Comparison of ENCODE assay signal across 37 cellular contexts in genomic region chr5:176444742-176445141, GRCh38. TPM values are rescaled to one million over a fixed set of nuclear protein-coding genes. Genes with fewer than 3 reads are reported as not detected.
DNase-seq lines count a peak whose midpoint lies in the region; ATAC-seq, FAIRE-seq and TF ChIP-seq lines count a peak whose summit lies in the region.
"Had no signal": no experiment of that assay in that cellular context is flagged by ENCODE, and none has a peak within 500 bp of the region (broad histone marks: within the 10 kb centered on the region; RNA-seq: fewer than 3 reads in every experiment).

No MANE protein-coding gene starts in this region.

- H3K36me3 Mint-ChIP-seq in nephron (ENCODE audit: low read depth) (no peaks in the 10 kb centered on the region), neural crest cell (ENCODE audit: low read depth) (no peaks in the 10 kb centered on the region)
- H3K36me3 Mint-ChIP-seq: CD4-positive, CD25-positive, alpha-beta regulatory T cell had no signal

- no peaks in the 10 kb centered on the region for H3K9me3 Mint-ChIP-seq in nephron
- peaks cover 3% of the 10 kb centered on the region for H3K9me3 Mint-ChIP-seq in neural crest cell
- H3K9me3 Mint-ChIP-seq: CD4-positive, alpha-beta T cell; CD8-positive, alpha-beta T cell had no signal

- H3K9ac ChIP-seq in K562 (ENCODE audit: insufficient read depth in 1 of 2, low read depth in 2 of 2, low read length in 2 of 2), result no peak overlapping the region
- H3K9ac ChIP-seq: BLaER1; BLaER1 treated with 17β-estradiol and CSF1 and Interleukin-3, amounts not matched to agents 10 nM and 100 nM had no signal

- no peaks in the 10 kb centered on the region for H3K27me3 ChIP-seq in K562 (ENCODE audit: control insufficient read depth in 2 of 2, insufficient read depth in 2 of 2, low read length in 2 of 2)
- H3K27me3 ChIP-seq: BE2C; BLaER1; BLaER1 treated with 17β-estradiol and CSF1 and Interleukin-3, amounts not matched to agents 10 nM and 100 nM had no signal

- CTCF ChIA-PET in HEK293 (lab: Yijun Ruan, JAX) (interaction anchor here (0.7 to 0.8 kb wide), 2 partner anchors 129 to 177 kb away, joined by 3 to 4 read pairs; no protein-coding TSS in a partner anchor), K562 (lab: Yijun Ruan, JAX; ENCODE audit: low intra/inter-chr PET ratio) (no interaction called here)

- H3K4me1 Mint-ChIP-seq in nephron (peaks cover 6% of the 10 kb centered on the region), neural crest cell (peaks cover 28% of the 10 kb centered on the region)

- peak overlapping the region in 2 of 3 experiments; percentile 11 to 34 for H3K4me3 Mint-ChIP-seq in nephron
- peak overlapping the region; percentile 31 for H3K4me3 Mint-ChIP-seq in neural crest cell
- H3K4me3 Mint-ChIP-seq: B cell; CD14-positive monocyte; CD8-positive, alpha-beta T cell had no signal

- H3K9me3 ChIP-seq in HEK293 (ENCODE audit: control insufficient read depth, insufficient read depth, low read depth, low read length), result no peaks in the 10 kb centered on the region
- H3K9me3 ChIP-seq in K562 (replicated peaks; ENCODE audit: control insufficient read depth, insufficient read depth, low read depth, low read length), result no peaks in the 10 kb centered on the region
- H3K9me3 ChIP-seq: A549; BE2C; BLaER1; BLaER1 treated with 17β-estradiol and CSF1 and Interleukin-3, amounts not matched to agents 10 nM and 100 nM; Caco-2 had no signal

- no peak for FAIRE-seq in K562 (lab: Jason Lieb, UNC)
- FAIRE-seq: A204.1, A549, D721Med had no signal

- H3K79me2 ChIP-seq in K562 (ENCODE audit: control insufficient read depth, insufficient read depth, low read length), result peaks cover 23% of the 10 kb centered on the region

- no TSS peak for BruUV-seq in K562 (replicated peaks; lab: Mats Ljungman, UMichigan)

- no peaks in the 10 kb centered on the region for H4K20me1 ChIP-seq in K562 (replicated peaks; ENCODE audit: control insufficient read depth, insufficient read depth, low read length)
- H4K20me1 ChIP-seq: BLaER1; BLaER1 treated with 17β-estradiol and CSF1 and Interleukin-3, amounts not matched to agents 10 nM and 100 nM had no signal

- H3K4me2 ChIP-seq in K562 (ENCODE audit: insufficient read depth, low read length), result no peak overlapping the region
- H3K4me2 ChIP-seq: A549, BLaER1 had no signal

- TF ChIP-seq EP300 in K562 (IDR thresholded peaks at IDR 0.05; ENCODE audit: low read length), result no peak

- H3K27me3 Mint-ChIP-seq in nephron (ENCODE audit: low read depth) (peaks cover under 1% of the 10 kb centered on the region), neural crest cell (ENCODE audit: low read depth) (peaks cover 12% of the 10 kb centered on the region)
- H3K27me3 Mint-ChIP-seq: CD4-positive, alpha-beta T cell had no signal

- POLR2A ChIA-PET in HEK293 (lab: Yijun Ruan, JAX) (interaction anchor here (0.8 kb wide), 1 partner anchor 27 kb away, joined by 4 read pairs; no protein-coding TSS in a partner anchor), K562 (lab: Yijun Ruan, JAX) (no interaction called here)

- intact Hi-C loops in K562 (cut with micrococcal nuclease), result no loop called here

- 65% methylated on average over 5 of the region's 5 CpGs for WGBS in K562 (ENCODE audit: insufficient coverage, low coverage, missing lambda C conversion rate)

- TF ChIP-seq POLR2A in K562 (conservative IDR thresholded peaks at IDR 0.05), result no peak

- in situ Hi-C loops in K562 (cut with MboI), result no loop called here

- no peak for TF ChIP-seq RAD21 in K562 (CRISPR knock-in tag; conservative IDR thresholded peaks at IDR 0.05 in 1 of 2, IDR thresholded peaks at IDR 0.05 in 1 of 2)

- H3K9me1 ChIP-seq in K562 (ENCODE audit: control insufficient read depth, insufficient read depth, low read length), result no peaks in the 10 kb centered on the region

- no peaks in the 10 kb centered on the region for H3K36me3 ChIP-seq in HEK293 (ENCODE audit: control insufficient read depth in 2 of 2, insufficient read depth in 1 of 2, low read length in 2 of 2)
- H3K36me3 ChIP-seq in K562 (ENCODE audit: control insufficient read depth, insufficient read depth, low read length), result peaks cover 3% of the 10 kb centered on the region; the same call in 1 of the 3 replicates
- H3K36me3 ChIP-seq: BE2C; BLaER1; BLaER1 treated with 17β-estradiol and CSF1 and Interleukin-3, amounts not matched to agents 10 nM and 100 nM had no signal

- H3K4me3 ChIP-seq in HEK293 (ENCODE audit: low read depth, low read length) (no peak overlapping the region), K562 (no peak overlapping the region)
- H3K4me3 ChIP-seq: A549; BLaER1; BLaER1 treated with 17β-estradiol and CSF1 and Interleukin-3, amounts not matched to agents 10 nM and 100 nM had no signal

- no peak overlapping the region for H3K27ac Mint-ChIP-seq in nephron
- no peak overlapping the region for H3K27ac Mint-ChIP-seq in neural crest cell (ENCODE audit: unreplicated experiment)
- H3K27ac Mint-ChIP-seq: B cell; CD14-positive monocyte; CD4-positive, alpha-beta T cell; CD4-positive, CD25-positive, alpha-beta regulatory T cell; CD8-positive, alpha-beta T cell had no signal

- TF ChIP-seq CTCF in HEK293 (tag by site-specific recombination; IDR thresholded peaks at IDR 0.05) (no peak), K562 (IDR thresholded peaks at IDR 0.05 in 2 of 3, conservative IDR thresholded peaks at IDR 0.05 in 1 of 3; ENCODE audit: insufficient read depth in 2 of 3, low read depth in 1 of 3, low read length in 3 of 3) (no peak), nephron (IDR thresholded peaks at IDR 0.05; ENCODE audit: unreplicated experiment in 3 of 3) (no peak), neural crest cell (conservative IDR thresholded peaks at IDR 0.05) (no peak)

- ATAC-seq in K562, result no peak
- ATAC-seq in HG03108 (IDR thresholded peaks at IDR 0.05; ENCODE audit: unreplicated experiment), result no peak
- ATAC-seq in HG03520 (IDR thresholded peaks at IDR 0.05; ENCODE audit: unreplicated experiment), result no peak
- ATAC-seq: A549; CD8-positive, alpha-beta T cell had no signal

- DNase-seq in K562 (ENCODE audit: extremely low read depth in 1 of 4, low spot score in 3 of 4) (no peak), neural crest cell (ENCODE audit: low read depth, low spot score) (no peak), T-helper 2 cell (no peak), NCI-H82 treated with DMSO at 0.1 percent for 48 hours (lab: John Stamatoyannopoulos, UW; ENCODE audit: unreplicated experiment) (no peak)
- DNase-seq: 8988T; ACHN; AML-193; BE2C; C1 segment of cervical spinal cord; Caco-2; Calu3; CD4-positive, alpha-beta memory T cell; CD4-positive, alpha-beta T cell; CD4-positive, CD25-positive, alpha-beta regulatory T cell; CD8-positive, alpha-beta memory T cell; CD8-positive, alpha-beta T cell; COR-L47; DMS 273 treated with DMSO at 0.1 percent for 48 hours; DMS153; DMS53; DMS79; DMS79 treated with DMSO at 0.1 percent for 48 hours; DND-41; EL had no signal

- H2AFZ ChIP-seq in K562 (ENCODE audit: low read depth, low read length), result no peak overlapping the region

- H3K27ac ChIP-seq in HEK293 (ENCODE audit: extremely low read depth, low read depth, low read length) (no peak overlapping the region), K562 (ENCODE audit: extremely low read depth, low read depth, low read length) (no peak overlapping the region)
- H3K27ac ChIP-seq: 22Rv1, A549, BLaER1, C4-2B had no signal

- H3K4me1 ChIP-seq in HEK293 (ENCODE audit: control insufficient read depth, insufficient read depth, low read length) (no peaks in the 10 kb centered on the region), K562 (replicated peaks in 1 of 2; ENCODE audit: control insufficient read depth in 2 of 2, insufficient read depth in 2 of 2, low read length in 2 of 2) (peaks cover 26 to 29% of the 10 kb centered on the region in 2 experiments)

RNA-seq across cellular contexts. Expression of gene FAF2, which starts 3.4 kb away (rescaled TPM):
- 48.2 and 98.0 TPM in 2 replicates for total RNA-seq in K562 (2011; cell fraction: chromatin; rRNA removed; ENCODE audit: low replicate concordance)
- 45.0 and 52.5 TPM in 2 replicates for total RNA-seq in K562 (2011; cell fraction: nucleolus; rRNA removed)
- total RNA-seq in K562 (2011; cell fraction: nucleoplasm; rRNA removed), result 70.0 and 90.6 TPM in 2 replicates
- 25.6 and 29.0 TPM in 2 replicates for total RNA-seq in K562 (2014; rRNA removed)
- total RNA-seq in K562 (2014; rRNA removed; fragmentation: Illumina TruSeq; extraction: Trizol), result 37.8 and 41.6 TPM in 2 replicates
- 35.4 and 36.1 TPM in 2 replicates for total RNA-seq in K562 (2015; rRNA removed; fragmentation: Illumina TruSeq; extraction: Trizol)
- 33.7 and 37.7 TPM in 2 replicates for total RNA-seq in K562 (2021)
- polyA plus RNA-seq in K562 (2011; rRNA removed), result 38.6 and 44.6 TPM in 2 replicates
- polyA plus RNA-seq in K562 (2011; cell fraction: cytosol; rRNA removed), result 22.1 and 28.9 TPM in 2 replicates
- 33.7 and 37.6 TPM in 2 replicates for polyA plus RNA-seq in K562 (2011; cell fraction: nucleus; rRNA removed)
- polyA plus RNA-seq in K562 (2012), result 23.2 and 26.6 TPM in 2 replicates
- 41.9 and 43.4 TPM in 2 replicates for polyA plus RNA-seq in K562 (2014; fragmentation: Illumina TruSeq; extraction: Trizol)
- 10 to 100 TPM; 25.2 to 32.8 TPM for polyA plus RNA-seq in K562 (2014; fragmentation: Nextera tagmentation; extraction: Ambion mirVana)
- polyA plus RNA-seq in K562 (2014; rRNA removed), result 25.0 and 30.3 TPM in 2 replicates
- polyA minus RNA-seq in K562 (2011; rRNA and poly(A)+ RNA removed), result 63.2 and 66.8 TPM in 2 replicates
- 22.9 and 31.1 TPM in 2 replicates for polyA minus RNA-seq in K562 (2011; cell fraction: cytosol; rRNA and poly(A)+ RNA removed)
- polyA minus RNA-seq in K562 (2011; cell fraction: nucleus; rRNA and poly(A)+ RNA removed), result 12.4 and 23.8 TPM in 2 replicates
- total RNA-seq in neural crest cell, result 49.3 and 50.3 TPM in 2 replicates

RNA-seq across cellular contexts. Expression of gene CLTB, which starts 28.4 kb away (rescaled TPM):
- 8.7 and 27.7 TPM in 2 replicates for total RNA-seq in K562 (2011; cell fraction: chromatin; rRNA removed; ENCODE audit: low replicate concordance)
- 17.0 and 19.1 TPM in 2 replicates for total RNA-seq in K562 (2011; cell fraction: nucleolus; rRNA removed)
- total RNA-seq in K562 (2011; cell fraction: nucleoplasm; rRNA removed), result 18.7 and 31.4 TPM in 2 replicates
- total RNA-seq in K562 (2014; rRNA removed), result 111 and 117 TPM in 2 replicates
- 15.2 and 17.4 TPM in 2 replicates for total RNA-seq in K562 (2014; rRNA removed; fragmentation: Illumina TruSeq; extraction: Trizol)
- total RNA-seq in K562 (2015; rRNA removed; fragmentation: Illumina TruSeq; extraction: Trizol), result 39.0 and 39.7 TPM in 2 replicates
- total RNA-seq in K562 (2021), result 54.7 and 69.0 TPM in 2 replicates
- polyA plus RNA-seq in K562 (2011; rRNA removed), result 33.1 and 41.1 TPM in 2 replicates
- 47.3 and 113 TPM in 2 replicates for polyA plus RNA-seq in K562 (2011; cell fraction: cytosol; rRNA removed)
- 28.1 and 43.0 TPM in 2 replicates for polyA plus RNA-seq in K562 (2011; cell fraction: nucleus; rRNA removed)
- 55.6 and 65.9 TPM in 2 replicates for polyA plus RNA-seq in K562 (2012)
- 31.4 and 55.9 TPM in 2 replicates for polyA plus RNA-seq in K562 (2014; fragmentation: Illumina TruSeq; extraction: Trizol)
- 1 to 10 TPM; 1.8 to 3.5 TPM for polyA plus RNA-seq in K562 (2014; fragmentation: Nextera tagmentation; extraction: Ambion mirVana)
- polyA plus RNA-seq in K562 (2014; rRNA removed), result 84.2 and 84.6 TPM in 2 replicates
- polyA minus RNA-seq in K562 (2011; rRNA and poly(A)+ RNA removed), result 17.0 and 24.2 TPM in 2 replicates
- polyA minus RNA-seq in K562 (2011; cell fraction: cytosol; rRNA and poly(A)+ RNA removed), result 25.4 and 28.5 TPM in 2 replicates
- 7.8 and 8.3 TPM in 2 replicates for polyA minus RNA-seq in K562 (2011; cell fraction: nucleus; rRNA and poly(A)+ RNA removed)
- 31.6 and 36.0 TPM in 2 replicates for total RNA-seq in neural crest cell

RNA-seq across cellular contexts. Expression of gene HIGD2A, which starts 56.2 kb away (rescaled TPM):
- 8.9 and 23.0 TPM in 2 replicates for total RNA-seq in K562 (2011; cell fraction: chromatin; rRNA removed; ENCODE audit: low replicate concordance)
- 31.7 and 39.2 TPM in 2 replicates for total RNA-seq in K562 (2011; cell fraction: nucleolus; rRNA removed)
- 38.3 and 59.1 TPM in 2 replicates for total RNA-seq in K562 (2011; cell fraction: nucleoplasm; rRNA removed)
- total RNA-seq in K562 (2014; rRNA removed) (193 and 230 TPM in 2 replicates), K562 (2014; rRNA removed; fragmentation: Illumina TruSeq; extraction: Trizol) (86.1 and 94.7 TPM in 2 replicates), K562 (2015; rRNA removed; fragmentation: Illumina TruSeq; extraction: Trizol) (161 and 163 TPM in 2 replicates), K562 (2021) (150 and 154 TPM in 2 replicates), neural crest cell (91.2 and 92.5 TPM in 2 replicates)
- polyA plus RNA-seq in K562 (2011; rRNA removed) (121 and 166 TPM in 2 replicates), K562 (2014; fragmentation: Illumina TruSeq; extraction: Trizol) (144 and 249 TPM in 2 replicates), K562 (2014; fragmentation: Nextera tagmentation; extraction: Ambion mirVana) (100 to 1,000 TPM; 232 to 235 TPM), K562 (2014; rRNA removed) (264 and 272 TPM in 2 replicates)
- polyA plus RNA-seq in K562 (2011; cell fraction: cytosol; rRNA removed), result 306 and 470 TPM in 2 replicates
- 70.5 and 75.2 TPM in 2 replicates for polyA plus RNA-seq in K562 (2011; cell fraction: nucleus; rRNA removed)
- polyA plus RNA-seq in K562 (2012), result 187 and 315 TPM in 2 replicates
- 38.5 and 45.4 TPM in 2 replicates for polyA minus RNA-seq in K562 (2011; rRNA and poly(A)+ RNA removed)
- polyA minus RNA-seq in K562 (2011; cell fraction: cytosol; rRNA and poly(A)+ RNA removed), result 64.4 and 107 TPM in 2 replicates
- 21.5 and 40.7 TPM in 2 replicates for polyA minus RNA-seq in K562 (2011; cell fraction: nucleus; rRNA and poly(A)+ RNA removed)

RNA-seq across cellular contexts. Expression of gene NOP16, which starts 56.3 kb away (rescaled TPM):
- total RNA-seq in K562 (2011; cell fraction: chromatin; rRNA removed; ENCODE audit: low replicate concordance), result 76.0 and 149 TPM in 2 replicates
- total RNA-seq in K562 (2011; cell fraction: nucleolus; rRNA removed), result 135 and 143 TPM in 2 replicates
- 111 and 128 TPM in 2 replicates for total RNA-seq in K562 (2011; cell fraction: nucleoplasm; rRNA removed)
- total RNA-seq in K562 (2014; rRNA removed) (92.5 and 116 TPM in 2 replicates), K562 (2014; rRNA removed; fragmentation: Illumina TruSeq; extraction: Trizol) (80.3 and 98.2 TPM in 2 replicates), K562 (2015; rRNA removed; fragmentation: Illumina TruSeq; extraction: Trizol) (143 and 148 TPM in 2 replicates), K562 (2021) (116 and 120 TPM in 2 replicates), neural crest cell (40.9 and 42.4 TPM in 2 replicates)
- polyA plus RNA-seq in K562 (2011; rRNA removed) (121 and 136 TPM in 2 replicates), K562 (2014; fragmentation: Illumina TruSeq; extraction: Trizol) (161 and 166 TPM in 2 replicates), K562 (2014; fragmentation: Nextera tagmentation; extraction: Ambion mirVana) (100 to 1,000 TPM; 183 to 342 TPM), K562 (2014; rRNA removed) (174 and 221 TPM in 2 replicates)
- polyA plus RNA-seq in K562 (2011; cell fraction: cytosol; rRNA removed), result 104 and 115 TPM in 2 replicates
- 133 and 168 TPM in 2 replicates for polyA plus RNA-seq in K562 (2011; cell fraction: nucleus; rRNA removed)
- 49.6 and 125 TPM in 2 replicates for polyA plus RNA-seq in K562 (2012)
- 60.7 and 71.9 TPM in 2 replicates for polyA minus RNA-seq in K562 (2011; rRNA and poly(A)+ RNA removed)
- polyA minus RNA-seq in K562 (2011; cell fraction: cytosol; rRNA and poly(A)+ RNA removed), result 42.1 and 58.9 TPM in 2 replicates
- 83.7 and 100 TPM in 2 replicates for polyA minus RNA-seq in K562 (2011; cell fraction: nucleus; rRNA and poly(A)+ RNA removed)

Comparison
In these comparisons a context has a peak if more than half of its experiments do, and no peak if none do; other contexts are left out.
1. Of the 44 proteins assayed by ChIP-seq in both K562 and HEK293: peak only in K562: none; only in HEK293: none; in both: PRDM10; in neither: 43.